In genomic region chr1:234582626-234583354, GRCh38 we compare ENCODE assay signal across 17 cellular contexts. TPM values are rescaled to one million over a fixed set of nuclear protein-coding genes. Genes with fewer than 3 reads are reported as not detected.
DNase-seq lines count a peak whose midpoint lies in the region; ATAC-seq and TF ChIP-seq lines count a peak whose summit lies in the region.
"Had no signal": no experiment of that assay in that cellular context is flagged by ENCODE, and none has a peak within 500 bp of the region (broad histone marks: within the 10 kb centered on the region; RNA-seq: fewer than 3 reads in every experiment).

No MANE protein-coding gene starts in this region.

- H3K36me3 ChIP-seq in esophagus muscularis mucosa (no peaks in the 10 kb centered on the region), mucosa of rectum (ENCODE audit: control insufficient read depth in 2 of 2, insufficient read depth in 2 of 2, low read length in 2 of 2) (no peaks in the 10 kb centered on the region), stomach smooth muscle (ENCODE audit: control insufficient read depth in 2 of 2, insufficient read depth in 2 of 2, low read length in 2 of 2) (no peaks in the 10 kb centered on the region), MG63 (no peaks in the 10 kb centered on the region)
- H3K36me3 ChIP-seq: left lung, neural progenitor cell had no signal

- no peaks in the 10 kb centered on the region for H3K9me3 ChIP-seq in esophagus muscularis mucosa
- no peaks in the 10 kb centered on the region for H3K9me3 ChIP-seq in mucosa of rectum (ENCODE audit: control insufficient read depth in 2 of 2, low read length in 2 of 2)
- H3K9me3 ChIP-seq in stomach smooth muscle (ENCODE audit: control insufficient read depth in 2 of 2, low read length in 2 of 2) = no peaks in the 10 kb centered on the region
- no peaks in the 10 kb centered on the region for H3K9me3 ChIP-seq in MG63
- H3K9me3 ChIP-seq: left lung had no signal

- no peaks in the 10 kb centered on the region for H3K27me3 ChIP-seq in esophagus muscularis mucosa
- no peaks in the 10 kb centered on the region for H3K27me3 ChIP-seq in mucosa of rectum (ENCODE audit: control insufficient read depth in 2 of 2, insufficient read depth in 2 of 2, low read length in 2 of 2)
- no peaks in the 10 kb centered on the region for H3K27me3 ChIP-seq in stomach smooth muscle (ENCODE audit: control insufficient read depth in 1 of 2, insufficient read depth in 2 of 2, low read length in 2 of 2)
- no peaks in the 10 kb centered on the region for H3K27me3 ChIP-seq in MG63
- H3K27me3 ChIP-seq: left lung, neural progenitor cell had no signal

- intact Hi-C loops in esophagus muscularis mucosa (cut with DNase I) = no loop called here

- 37% methylated on average over 10 of the region's 10 CpGs for WGBS in esophagus muscularis mucosa

- TF ChIP-seq EP300 in esophagus muscularis mucosa (IDR thresholded peaks at IDR 0.05) = no peak

- TF ChIP-seq POLR2A in esophagus muscularis mucosa (IDR thresholded peaks at IDR 0.05; ENCODE audit: low read depth) = no peak

- H3K27ac ChIP-seq in esophagus muscularis mucosa (replicated peaks in 1 of 4) = peak overlapping the region; percentile 78 to 87 (median 81)
- H3K27ac ChIP-seq in mucosa of rectum (ENCODE audit: low read depth in 2 of 2, low read length in 2 of 2) = peak overlapping the region; percentile 11 to 50
- peak overlapping the region; percentile 95 for H3K27ac ChIP-seq in stomach smooth muscle (ENCODE audit: low read length)
- H3K27ac ChIP-seq: left lung, neural progenitor cell had no signal

- H3K9ac ChIP-seq in mucosa of rectum (ENCODE audit: low read depth in 1 of 2, low read length in 2 of 2) (no peak overlapping the region), stomach smooth muscle (ENCODE audit: low read length in 2 of 2) (peak overlapping the region; percentile 18 to 36)
- H3K9ac ChIP-seq: neural progenitor cell had no signal

- no peak for ATAC-seq in GM18858 (IDR thresholded peaks at IDR 0.05; ENCODE audit: unreplicated experiment)
- ATAC-seq: HCT116, left lung had no signal

- in situ Hi-C loops in SK-MEL-5 (cut with HindIII; ENCODE audit: low pct_unique_long_range_greater_than_20kb, low sequenced_read_pairs) = no loop called here

- DNase-seq in SK-MEL-5 (ENCODE audit: low read depth, low spot score) (peak; percentile 62), esophagus muscularis mucosa (ENCODE audit: extremely low spot score) (peak; percentile 70), MG63 (no peak), NK-92 (lab: John Stamatoyannopoulos, UW; ENCODE audit: unreplicated experiment) (no peak)
- DNase-seq in activated CD4-positive, alpha-beta T cell treated with anti-CD3 and anti-CD28 coated beads, Interleukin-2, amount 50 U/mL, for 4 hours = no peak
- DNase-seq: activated B cell treated with CpG ODN at 0.5 μM for 24 hours; activated CD8-positive, alpha-beta memory T cell treated with anti-CD3 and anti-CD28 coated beads, Interleukin-2, amount 50 U/mL, for 4 hours; activated naive CD4-positive, alpha-beta T cell treated with anti-CD3 and anti-CD28 coated beads, Interleukin-2, amount 50 U/mL, for 16 hours; left lung; NCI-H187 treated with DMSO at 0.1 percent for 48 hours; NCI-H748 treated with DMSO at 0.1 percent for 48 hours; RPMI8226 had no signal

- H3K4me1 ChIP-seq in esophagus muscularis mucosa (peaks cover 37 to 52% (median 49%) of the 10 kb centered on the region in 4 donors), mucosa of rectum (ENCODE audit: control insufficient read depth in 2 of 2, insufficient read depth in 2 of 2, low read length in 2 of 2) (peaks cover 6 to 7% of the 10 kb centered on the region in 2 donors), stomach smooth muscle (ENCODE audit: control insufficient read depth, insufficient read depth, low read length) (peaks cover 53% of the 10 kb centered on the region)
- H3K4me1 ChIP-seq: left lung, neural progenitor cell had no signal

- no peak overlapping the region for H3K4me3 ChIP-seq in esophagus muscularis mucosa
- H3K4me3 ChIP-seq in mucosa of rectum (ENCODE audit: low read length in 2 of 2) = no peak overlapping the region
- H3K4me3 ChIP-seq in stomach smooth muscle (ENCODE audit: low read length in 2 of 2) = no peak overlapping the region
- H3K4me3 ChIP-seq in MG63 = no peak overlapping the region
- H3K4me3 ChIP-seq: left lung, neural progenitor cell had no signal

- no peak for TF ChIP-seq CTCF in esophagus muscularis mucosa (IDR thresholded peaks at IDR 0.05)

RNA-seq across cellular contexts. Expression of gene IRF2BP2, which starts 27.2 kb away (rescaled TPM):
- total RNA-seq in SK-MEL-5 (2014; rRNA removed; shearing (Covaris generic)) = 46.1 and 47.5 TPM in 2 replicates
- 46.5 and 70.0 TPM in 2 replicates for polyA plus RNA-seq in SK-MEL-5 (2015; cell fraction: cytosol; rRNA removed)
- 63.0 and 96.7 TPM in 2 replicates for polyA plus RNA-seq in SK-MEL-5 (2015; cell fraction: nucleus; rRNA removed)
- 100 to 1,000 TPM in 2 of 4 donors, 10 to 100 TPM in 2; 83.3 to 119 (median 97.9) TPM for total RNA-seq in esophagus muscularis mucosa
- total RNA-seq in MG63 (2014; rRNA removed; shearing (Covaris generic); ENCODE audit: low replicate concordance) = 52.8 and 67.4 TPM in 2 replicates

Comparison
In these comparisons a context has a peak if more than half of its experiments do, and no peak if none do; other contexts are left out.
1. DNase-seq: peak in SK-MEL-5 (single experiment) and esophagus muscularis mucosa (single experiment); none in MG63 (single experiment), activated CD4-positive, alpha-beta T cell treated with anti-CD3 and anti-CD28 coated beads, Interleukin-2, amount 50 U/mL, for 4 hours (0 of 2) and NK-92 (single experiment).
2. H3K27ac ChIP-seq: peak in every context shown above with its lines; median percentile 95 in stomach smooth muscle; 81 in esophagus muscularis mucosa; 30 in mucosa of rectum.
3. H3K9ac ChIP-seq: peak in stomach smooth muscle (2 of 2); none in mucosa of rectum (0 of 2).